Comparison of ENCODE assay signal across 16 cellular contexts in genomic region chr22:49850959-49851815, GRCh38. TPM values are rescaled to one million over a fixed set of nuclear protein-coding genes. Genes with fewer than 3 reads are reported as not detected.
DNase-seq lines count a peak whose midpoint lies in the region; ATAC-seq and TF ChIP-seq lines count a peak whose summit lies in the region.
"Had no signal": no experiment of that assay in that cellular context is flagged by ENCODE, and none has a peak within 500 bp of the region (broad histone marks: within the 10 kb centered on the region; RNA-seq: fewer than 3 reads in every experiment).

No MANE protein-coding gene starts in this region.

- H3K4me3 Mint-ChIP-seq in activated CD8-positive, alpha-beta memory T cell treated with anti-CD3 and anti-CD28 coated beads, Interleukin-2, amount 10 ng/mL, durations not matched to agents 7 days and 5 days: peak overlapping the region; percentile 39
- H3K4me3 Mint-ChIP-seq in dendritic cell treated with granulocyte-macrophage colony-stimulating factor and Interleukin-4, amounts not matched to agents 40 ng/mL and 50 ng/mL, for 4 days: no peak overlapping the region
- peak overlapping the region; percentile 68 for H3K4me3 Mint-ChIP-seq in progenitor cell of endocrine pancreas (ENCODE audit: low read depth)

- H3K36me3 ChIP-seq in KOPT-K1 (ENCODE audit: insufficient read depth, low read length): no peaks in the 10 kb centered on the region
- H3K36me3 ChIP-seq: SJCRH30, upper lobe of left lung had no signal

- no peak for DNase-seq in activated CD8-positive, alpha-beta memory T cell treated with anti-CD3 and anti-CD28 coated beads, Interleukin-2, amount 10 ng/mL, durations not matched to agents 7 days and 5 days
- DNase-seq in activated CD8-positive, alpha-beta memory T cell treated with anti-CD3 and anti-CD28 coated beads, Interleukin-2, amount 50 U/mL, for 4 hours: no peak
- DNase-seq in progenitor cell of endocrine pancreas (ENCODE audit: low spot score, unreplicated experiment) (no peak), GM13976 (ENCODE audit: low spot score) (no peak), NCI-H774 (lab: John Stamatoyannopoulos, UW) (no peak)
- DNase-seq: dermis blood vessel endothelial cell; DMS 273 treated with DMSO at 0.1 percent for 48 hours; left cardiac atrium; NCI-H1092 treated with DMSO at 0.1 percent for 48 hours; NCI-H226; SJCRH30; stimulated activated CD4-positive, alpha-beta T cell treated with anti-CD3 and anti-CD28 coated beads, Interleukin-1b, Interleukin-23, amount 100 ng/mL, for 48 hours; upper lobe of left lung had no signal

- H3K9me3 ChIP-seq in KOPT-K1 (ENCODE audit: insufficient read depth, low read length, poor library complexity, severe bottlenecking): no peaks in the 10 kb centered on the region
- H3K9me3 ChIP-seq: SJCRH30, upper lobe of left lung had no signal

- H3K4me1 Mint-ChIP-seq in activated CD8-positive, alpha-beta memory T cell treated with anti-CD3 and anti-CD28 coated beads, Interleukin-2, amount 10 ng/mL, durations not matched to agents 7 days and 5 days: peaks cover 37% of the 10 kb centered on the region
- H3K4me1 Mint-ChIP-seq in dendritic cell treated with granulocyte-macrophage colony-stimulating factor and Interleukin-4, amounts not matched to agents 40 ng/mL and 50 ng/mL, for 4 days (ENCODE audit: low read depth): peaks cover 54% of the 10 kb centered on the region
- H3K4me1 Mint-ChIP-seq in progenitor cell of endocrine pancreas (ENCODE audit: low read depth): peaks cover 19% of the 10 kb centered on the region

- H3K36me3 Mint-ChIP-seq in activated CD8-positive, alpha-beta memory T cell treated with anti-CD3 and anti-CD28 coated beads, Interleukin-2, amount 10 ng/mL, durations not matched to agents 7 days and 5 days: no peaks in the 10 kb centered on the region
- peaks cover 17% of the 10 kb centered on the region for H3K36me3 Mint-ChIP-seq in dendritic cell treated with granulocyte-macrophage colony-stimulating factor and Interleukin-4, amounts not matched to agents 40 ng/mL and 50 ng/mL, for 4 days (ENCODE audit: low read depth)
- H3K36me3 Mint-ChIP-seq in progenitor cell of endocrine pancreas (ENCODE audit: insufficient read depth): no peaks in the 10 kb centered on the region

- CTCF ChIA-PET in activated CD8-positive, alpha-beta memory T cell treated with anti-CD3 and anti-CD28 coated beads, Interleukin-2, amount 10 ng/mL, durations not matched to agents 7 days and 5 days (lab: Charles Lee): interaction anchor here (1.0 kb wide), 1 partner anchor 12 kb away, joined by 3 read pairs; no protein-coding TSS in a partner anchor

- in situ Hi-C loops in GM13976 (cut with MboI; ENCODE audit: low sequenced_read_pairs, unreplicated experiment): no loop called here

- H3K9me3 Mint-ChIP-seq in activated CD8-positive, alpha-beta memory T cell treated with anti-CD3 and anti-CD28 coated beads, Interleukin-2, amount 10 ng/mL, durations not matched to agents 7 days and 5 days (ENCODE audit: low read depth): no peaks in the 10 kb centered on the region
- H3K9me3 Mint-ChIP-seq in dendritic cell treated with granulocyte-macrophage colony-stimulating factor and Interleukin-4, amounts not matched to agents 40 ng/mL and 50 ng/mL, for 4 days: no peaks in the 10 kb centered on the region
- no peaks in the 10 kb centered on the region for H3K9me3 Mint-ChIP-seq in progenitor cell of endocrine pancreas (ENCODE audit: low read depth)

- no peak for TF ChIP-seq CTCF in progenitor cell of endocrine pancreas (IDR thresholded peaks at IDR 0.05; ENCODE audit: unreplicated experiment)
- TF ChIP-seq CTCF in GM13976 (IDR thresholded peaks at IDR 0.05; ENCODE audit: borderline replicate concordance, control extremely low read depth, extremely low read depth, insufficient read depth, missing control alignments): no peak

- intact Hi-C loops in dendritic cell treated with granulocyte-macrophage colony-stimulating factor and Interleukin-4, amounts not matched to agents 40 ng/mL and 50 ng/mL, for 4 days (cut with micrococcal nuclease): no loop called here

- H3K27ac ChIP-seq in KOPT-K1 (ENCODE audit: low read depth, low read length, poor library complexity, severe bottlenecking): peak overlapping the region; percentile 100
- H3K27ac ChIP-seq: SJCRH30, upper lobe of left lung had no signal

- H3K27me3 Mint-ChIP-seq in activated CD8-positive, alpha-beta memory T cell treated with anti-CD3 and anti-CD28 coated beads, Interleukin-2, amount 10 ng/mL, durations not matched to agents 7 days and 5 days: peaks cover 38% of the 10 kb centered on the region
- peaks cover 18% of the 10 kb centered on the region for H3K27me3 Mint-ChIP-seq in dendritic cell treated with granulocyte-macrophage colony-stimulating factor and Interleukin-4, amounts not matched to agents 40 ng/mL and 50 ng/mL, for 4 days
- H3K27me3 Mint-ChIP-seq in progenitor cell of endocrine pancreas: peaks cover 47% of the 10 kb centered on the region

- peak overlapping the region; percentile 42 for H3K27ac Mint-ChIP-seq in activated CD8-positive, alpha-beta memory T cell treated with anti-CD3 and anti-CD28 coated beads, Interleukin-2, amount 10 ng/mL, durations not matched to agents 7 days and 5 days
- H3K27ac Mint-ChIP-seq in dendritic cell treated with granulocyte-macrophage colony-stimulating factor and Interleukin-4, amounts not matched to agents 40 ng/mL and 50 ng/mL, for 4 days: peak overlapping the region; percentile 24
- H3K27ac Mint-ChIP-seq in progenitor cell of endocrine pancreas: no peak overlapping the region

- no peak for ATAC-seq in activated CD8-positive, alpha-beta memory T cell treated with anti-CD3 and anti-CD28 coated beads, Interleukin-2, amount 10 ng/mL, durations not matched to agents 7 days and 5 days
- ATAC-seq in GM19452 (IDR thresholded peaks at IDR 0.05; ENCODE audit: unreplicated experiment): no peak
- ATAC-seq: left cardiac atrium had no signal

RNA-seq across cellular contexts. Expression of gene ZBED4, which starts 2.5 kb away (rescaled TPM):
- 10 to 100 TPM; 24.1 to 25.7 TPM for total RNA-seq in activated CD8-positive, alpha-beta memory T cell treated with anti-CD3 and anti-CD28 coated beads, Interleukin-2, amount 10 ng/mL, durations not matched to agents 7 days and 5 days
- 34.3 and 36.5 TPM in 2 replicates for total RNA-seq in progenitor cell of endocrine pancreas

RNA-seq across cellular contexts. Expression of gene BRD1, which starts 23.5 kb away (rescaled TPM):
- total RNA-seq in activated CD8-positive, alpha-beta memory T cell treated with anti-CD3 and anti-CD28 coated beads, Interleukin-2, amount 10 ng/mL, durations not matched to agents 7 days and 5 days: 10 to 100 TPM; 49.9 to 56.6 TPM
- 57.3 and 65.7 TPM in 2 replicates for total RNA-seq in progenitor cell of endocrine pancreas
